34 cellular contexts compared by ENCODE assay signal in genomic region chr6:103124471-103124870, GRCh38.
"Had no signal": no experiment of that assay in that cellular context is flagged by ENCODE, and none has a peak within 500 bp of the region (broad histone marks: within the 10 kb centered on the region; RNA-seq: fewer than 3 reads in every experiment).

No MANE protein-coding gene starts in this region.

- H3K27ac ChIP-seq: KMS-11 had no signal

- H3K9ac ChIP-seq: KMS-11 had no signal

- DNase-seq: Karpas-422, Kasumi-1, MG63, MM.1S, MV-4-11, NCI-H1048, NCI-H1092, NCI-H1092 treated with DMSO at 0.1 percent for 48 hours, NCI-H1105, NCI-H1105 treated with DMSO at 0.1 percent for 48 hours, NCI-H1417, NCI-H1417 treated with DMSO at 0.1 percent for 48 hours, NCI-H1436, NCI-H1436 treated with DMSO at 0.1 percent for 48 hours, NCI-H146, NCI-H1694, NCI-H1694 treated with DMSO at 0.1 percent for 48 hours, NCI-H187, NCI-H187 treated with DMSO at 0.1 percent for 48 hours, NCI-H1930, NCI-H2029, NCI-H2029 treated with DMSO at 0.1 percent for 48 hours, NCI-H2081, NCI-H2081 treated with DMSO at 0.1 percent for 48 hours, NCI-H2107, NCI-H2171, NCI-H2171 treated with DMSO at 0.1 percent for 48 hours, NCI-H2227 treated with DMSO at 0.1 percent for 48 hours, NCI-H226, NCI-H345, NCI-H446, NCI-H446 treated with DMSO at 0.1 percent for 48 hours, NCI-H510A had no signal

- H3K4me3 ChIP-seq: MG63 had no signal

- H3K36me3 ChIP-seq: MG63 had no signal

- H3K9me3 ChIP-seq: MG63 had no signal

- H3K27me3 ChIP-seq: MG63 had no signal
